In genomic region chr17:60577147-60577925, GRCh38 we compare ENCODE assay signal across 8 cellular contexts. TPM values are rescaled to one million over a fixed set of nuclear protein-coding genes. Genes with fewer than 3 reads are reported as not detected.
DNase-seq lines count a peak whose midpoint lies in the region; ATAC-seq lines count a peak whose summit lies in the region.

No MANE protein-coding gene starts in this region.

- no peak overlapping the region for H3K4me3 ChIP-seq in trophoblast cell (ENCODE audit: low read depth, low read length)

- H3K4me1 Mint-ChIP-seq in activated CD4-positive, alpha-beta memory T cell treated with anti-CD3 and anti-CD28 coated beads for 36 hours (ENCODE audit: low read depth) = peaks cover 4% of the 10 kb centered on the region

- POLR2A ChIA-PET in activated CD4-positive, alpha-beta memory T cell treated with anti-CD3 and anti-CD28 coated beads for 36 hours (lab: Charles Lee) = interaction anchor here (0.6 kb wide), 1 partner anchor 798 kb away, joined by 3 read pairs; no protein-coding TSS in a partner anchor

- H3K14ac ChIP-seq in trophoblast cell (ENCODE audit: low read length) = no peak overlapping the region

- peaks cover under 1% of the 10 kb centered on the region for H3K79me2 ChIP-seq in trophoblast cell (ENCODE audit: control insufficient read depth, insufficient read depth, low read length, poor library complexity)

- no CpG with 5 or more reads among the region's 7 CpGs for WGBS in trophoblast cell (ENCODE audit: extremely low coverage, insufficient coverage, insufficient read length)

- peak overlapping the region; percentile 33 for H2BK5ac ChIP-seq in trophoblast cell (ENCODE audit: low read depth, low read length, poor library complexity)

- H3K9me3 Mint-ChIP-seq in activated CD4-positive, alpha-beta memory T cell treated with anti-CD3 and anti-CD28 coated beads for 36 hours = no peaks in the 10 kb centered on the region

- no peak overlapping the region for H4K12ac ChIP-seq in trophoblast cell (ENCODE audit: low read depth, low read length)

- no peaks in the 10 kb centered on the region for H3K36me3 Mint-ChIP-seq in activated CD4-positive, alpha-beta memory T cell treated with anti-CD3 and anti-CD28 coated beads for 36 hours

- no peaks in the 10 kb centered on the region for H3K36me3 ChIP-seq in trophoblast cell (ENCODE audit: control insufficient read depth in 1 of 2, insufficient read depth in 2 of 2, low read length in 2 of 2)

- H2AFZ ChIP-seq in trophoblast cell (ENCODE audit: insufficient read depth, low read length, poor library complexity) = no peak overlapping the region

- H3K4ac ChIP-seq in trophoblast cell (ENCODE audit: low read depth, low read length) = no peak overlapping the region

- no peak overlapping the region for H4K91ac ChIP-seq in trophoblast cell (ENCODE audit: low read depth, low read length)

- no peak overlapping the region for H3K9ac ChIP-seq in trophoblast cell (ENCODE audit: low read length)

- H3K27me3 Mint-ChIP-seq in activated CD4-positive, alpha-beta memory T cell treated with anti-CD3 and anti-CD28 coated beads for 36 hours = no peaks in the 10 kb centered on the region

- H3K9me3 ChIP-seq in trophoblast cell (ENCODE audit: insufficient read depth, low read depth, low read length) = no peaks in the 10 kb centered on the region

- H3K27ac ChIP-seq in trophoblast cell (ENCODE audit: low read depth, low read length) = peak overlapping the region; percentile 5

- peak overlapping the region; percentile 64 for H3K4me3 Mint-ChIP-seq in activated CD4-positive, alpha-beta memory T cell treated with anti-CD3 and anti-CD28 coated beads for 36 hours

- CTCF ChIA-PET in activated CD4-positive, alpha-beta memory T cell treated with anti-CD3 and anti-CD28 coated beads for 36 hours (lab: Charles Lee) = interaction anchor here (1.0 to 2.6 kb wide), 5 partner anchors 8 to 63 kb away, joined by 3 to 13 read pairs (median 4); no protein-coding TSS in a partner anchor

- intact Hi-C loops in activated CD4-positive, alpha-beta memory T cell treated with anti-CD3 and anti-CD28 coated beads for 36 hours (cut with micrococcal nuclease) = loop anchor here (1.0 kb wide), 1 partner anchor 61 kb away; no protein-coding TSS in a partner anchor

- H4K8ac ChIP-seq in trophoblast cell (ENCODE audit: low read depth, low read length) = no peak overlapping the region

- no peak overlapping the region for H2AK5ac ChIP-seq in trophoblast cell (ENCODE audit: low read length)

- H3K27me3 ChIP-seq in trophoblast cell (ENCODE audit: insufficient read depth, low read length) = no peaks in the 10 kb centered on the region

- H2BK120ac ChIP-seq in trophoblast cell (ENCODE audit: insufficient read depth, low read length, poor library complexity) = no peak overlapping the region

- ATAC-seq in HG02938 (IDR thresholded peaks at IDR 0.05; ENCODE audit: unreplicated experiment) = peak; percentile 61
- ATAC-seq in HG03139 (IDR thresholded peaks at IDR 0.05; ENCODE audit: unreplicated experiment) = no peak
- no peak for ATAC-seq in HG03460 (IDR thresholded peaks at IDR 0.05; ENCODE audit: unreplicated experiment)
- no peak for ATAC-seq in GM21526 (IDR thresholded peaks at IDR 0.05; ENCODE audit: low FRiP score, unreplicated experiment)

- no peak overlapping the region for H3K4me2 ChIP-seq in trophoblast cell (ENCODE audit: low read length)

- no peak overlapping the region for H3K18ac ChIP-seq in trophoblast cell (ENCODE audit: low read length)

- no peak overlapping the region for H2BK12ac ChIP-seq in trophoblast cell (ENCODE audit: low read length)

- peak; percentile 74 for DNase-seq in GM03348 (ENCODE audit: low spot score)
- DNase-seq in activated CD4-positive, alpha-beta memory T cell treated with anti-CD3 and anti-CD28 coated beads for 36 hours = no peak
- peak; percentile 74 for DNase-seq in globus pallidus (ENCODE audit: low spot score)
- peak; percentile 31 to 50 for DNase-seq in trophoblast cell

- H3K23ac ChIP-seq in trophoblast cell (ENCODE audit: low read length) = no peak overlapping the region

- H3K27ac Mint-ChIP-seq in activated CD4-positive, alpha-beta memory T cell treated with anti-CD3 and anti-CD28 coated beads for 36 hours = no peak overlapping the region

- H3K79me1 ChIP-seq in trophoblast cell (ENCODE audit: low read length) = peaks cover 17% of the 10 kb centered on the region

- H3K4me1 ChIP-seq in trophoblast cell (ENCODE audit: control insufficient read depth in 1 of 2, insufficient read depth in 2 of 2, low read length in 2 of 2) = peaks cover 10% of the 10 kb centered on the region in 2 experiments

RNA-seq across cellular contexts. Expression of gene PPM1D, which starts 22.7 kb away (rescaled TPM):
- 10 to 100 TPM in 1 of 2 experiments, 1 to 10 TPM in 1; 9.4 to 10.9 TPM for total RNA-seq in activated CD4-positive, alpha-beta memory T cell treated with anti-CD3 and anti-CD28 coated beads for 36 hours
- 40.5 and 43.3 TPM in 2 replicates for polyA plus RNA-seq in trophoblast cell (2013)

RNA-seq across cellular contexts. Expression of gene APPBP2, which starts 51.3 kb away (rescaled TPM):
- 10 to 100 TPM; 25.7 to 31.0 TPM for total RNA-seq in activated CD4-positive, alpha-beta memory T cell treated with anti-CD3 and anti-CD28 coated beads for 36 hours
- 42.0 and 42.7 TPM in 2 replicates for polyA plus RNA-seq in trophoblast cell (2013)
